15 cellular contexts compared by ENCODE assay signal in genomic region chr7:94556028-94556427, GRCh38. TPM values are rescaled to one million over a fixed set of nuclear protein-coding genes. Genes with fewer than 3 reads are reported as not detected.
DNase-seq lines count a peak whose midpoint lies in the region; ATAC-seq, FAIRE-seq and TF ChIP-seq lines count a peak whose summit lies in the region.
"Had no signal": no experiment of that assay in that cellular context is flagged by ENCODE, and none has a peak within 500 bp of the region (broad histone marks: within the 10 kb centered on the region; RNA-seq: fewer than 3 reads in every experiment).

No MANE protein-coding gene starts in this region.

- peaks cover 0 to 9% (median 0%) of the 10 kb centered on the region in 3 donors for H3K36me3 ChIP-seq in pancreas

- DNase-seq in memory B cell (ENCODE audit: low spot score in 2 of 2) (peak in 1 of 2 donors; percentile 21), NCI-H2029 treated with DMSO at 0.1 percent for 48 hours (lab: John Stamatoyannopoulos, UW) (no peak), NCI-H1417 (lab: John Stamatoyannopoulos, UW) (no peak), pancreas (no peak)
- no peak for DNase-seq in activated T-helper 2 cell treated with anti-CD3 and anti-CD28 coated beads, Interferon-gamma antibody, Interleukin-2, Interleukin-4, amounts not matched to agents 10 μg/mL and 5 μg/mL and 100 μg/mL, durations not matched to agents 14 hours and 24 hours and 36 hours (ENCODE audit: low spot score)
- DNase-seq: CD4-positive, alpha-beta T cell; NCI-H446 treated with DMSO at 0.1 percent for 48 hours had no signal

- H3K27ac Mint-ChIP-seq in memory B cell = peak overlapping the region; percentile 68
- no peak overlapping the region for H3K27ac Mint-ChIP-seq in activated T-helper 2 cell treated with anti-CD3 and anti-CD28 coated beads, Interferon-gamma antibody, Interleukin-2, Interleukin-4, amounts not matched to agents 10 μg/mL and 5 μg/mL and 100 μg/mL, durations not matched to agents 14 hours and 24 hours and 36 hours
- H3K27ac Mint-ChIP-seq: activated naive CD4-positive, alpha-beta T cell treated with anti-CD3 and anti-CD28 coated beads, Interleukin-2, amount 50 U/mL, for 24 hours; CD4-positive, alpha-beta T cell; T-helper 2 cell treated with Interferon-gamma antibody and Interleukin-4, amounts not matched to agents 5 μg/mL and 100 μg/mL, for 36 hours; type B pancreatic cell had no signal

- peak overlapping the region; percentile 57 for H3K4me3 Mint-ChIP-seq in memory B cell
- no peak overlapping the region for H3K4me3 Mint-ChIP-seq in activated T-helper 2 cell treated with anti-CD3 and anti-CD28 coated beads, Interferon-gamma antibody, Interleukin-2, Interleukin-4, amounts not matched to agents 10 μg/mL and 5 μg/mL and 100 μg/mL, durations not matched to agents 14 hours and 24 hours and 36 hours (ENCODE audit: low read depth)
- H3K4me3 Mint-ChIP-seq: activated naive CD4-positive, alpha-beta T cell treated with anti-CD3 and anti-CD28 coated beads, Interleukin-2, amount 50 U/mL, for 24 hours; CD4-positive, alpha-beta T cell; T-helper 2 cell treated with Interferon-gamma antibody and Interleukin-4, amounts not matched to agents 5 μg/mL and 100 μg/mL, for 36 hours; type B pancreatic cell had no signal

- no peak overlapping the region for H3K4me3 ChIP-seq in pancreas
- H3K4me3 ChIP-seq: hepatocyte had no signal

- H3K27me3 Mint-ChIP-seq in memory B cell = no peaks in the 10 kb centered on the region
- no peaks in the 10 kb centered on the region for H3K27me3 Mint-ChIP-seq in activated T-helper 2 cell treated with anti-CD3 and anti-CD28 coated beads, Interferon-gamma antibody, Interleukin-2, Interleukin-4, amounts not matched to agents 10 μg/mL and 5 μg/mL and 100 μg/mL, durations not matched to agents 14 hours and 24 hours and 36 hours (ENCODE audit: low read depth)
- H3K27me3 Mint-ChIP-seq: activated naive CD4-positive, alpha-beta T cell treated with anti-CD3 and anti-CD28 coated beads, Interleukin-2, amount 50 U/mL, for 24 hours; CD4-positive, alpha-beta T cell; type B pancreatic cell had no signal

- ATAC-seq in GM18867 (IDR thresholded peaks at IDR 0.05; ENCODE audit: unreplicated experiment) = peak; percentile 65
- peak; percentile 75 for ATAC-seq in GM21619 (IDR thresholded peaks at IDR 0.05; ENCODE audit: unreplicated experiment)
- ATAC-seq in HG03196 (IDR thresholded peaks at IDR 0.05; ENCODE audit: unreplicated experiment) = peak; percentile 60
- peak; percentile 98 for ATAC-seq in memory B cell (ENCODE audit: low read depth)
- ATAC-seq in pancreas = no peak

- no peaks in the 10 kb centered on the region for H3K4me1 ChIP-seq in pancreas

- H3K36me3 Mint-ChIP-seq in memory B cell = peaks cover 12% of the 10 kb centered on the region
- peaks cover 22% of the 10 kb centered on the region for H3K36me3 Mint-ChIP-seq in activated T-helper 2 cell treated with anti-CD3 and anti-CD28 coated beads, Interferon-gamma antibody, Interleukin-2, Interleukin-4, amounts not matched to agents 10 μg/mL and 5 μg/mL and 100 μg/mL, durations not matched to agents 14 hours and 24 hours and 36 hours (ENCODE audit: low read depth)

- no peaks in the 10 kb centered on the region for H3K9me3 Mint-ChIP-seq in memory B cell
- H3K9me3 Mint-ChIP-seq in activated T-helper 2 cell treated with anti-CD3 and anti-CD28 coated beads, Interferon-gamma antibody, Interleukin-2, Interleukin-4, amounts not matched to agents 10 μg/mL and 5 μg/mL and 100 μg/mL, durations not matched to agents 14 hours and 24 hours and 36 hours = no peaks in the 10 kb centered on the region
- H3K9me3 Mint-ChIP-seq: activated naive CD4-positive, alpha-beta T cell treated with anti-CD3 and anti-CD28 coated beads, Interleukin-2, amount 50 U/mL, for 24 hours; CD4-positive, alpha-beta T cell; T-helper 2 cell treated with Interferon-gamma antibody and Interleukin-4, amounts not matched to agents 5 μg/mL and 100 μg/mL, for 36 hours; type B pancreatic cell had no signal

- WGBS in pancreas, 2 donors = 84 to 97% methylated on average over 2 of the region's 2 CpGs

- no peaks in the 10 kb centered on the region for H3K9me3 ChIP-seq in pancreas

- intact Hi-C loops in activated T-helper 2 cell treated with anti-CD3 and anti-CD28 coated beads, Interferon-gamma antibody, Interleukin-2, Interleukin-4, amounts not matched to agents 10 μg/mL and 5 μg/mL and 100 μg/mL, durations not matched to agents 14 hours and 24 hours and 36 hours (cut with micrococcal nuclease) = no loop called here
- intact Hi-C loops in pancreas (cut with DNase I) = no loop called here

- TF ChIP-seq CTCF in pancreas (IDR thresholded peaks at IDR 0.05) = no peak

- H3K27ac ChIP-seq in pancreas = no peak overlapping the region
- H3K27ac ChIP-seq: epithelial cell of prostate, hepatocyte had no signal

- H3K4me1 Mint-ChIP-seq in memory B cell = peaks cover 13% of the 10 kb centered on the region
- H3K4me1 Mint-ChIP-seq in activated T-helper 2 cell treated with anti-CD3 and anti-CD28 coated beads, Interferon-gamma antibody, Interleukin-2, Interleukin-4, amounts not matched to agents 10 μg/mL and 5 μg/mL and 100 μg/mL, durations not matched to agents 14 hours and 24 hours and 36 hours (ENCODE audit: low read depth) = no peaks in the 10 kb centered on the region
- H3K4me1 Mint-ChIP-seq: activated naive CD4-positive, alpha-beta T cell treated with anti-CD3 and anti-CD28 coated beads, Interleukin-2, amount 50 U/mL, for 24 hours had no signal

- no peak for FAIRE-seq in pancreas (lab: Jason Lieb, UNC)

- H3K27me3 ChIP-seq in pancreas = no peaks in the 10 kb centered on the region
- H3K27me3 ChIP-seq: hepatocyte had no signal

RNA-seq across cellular contexts. Expression of gene CASD1, which starts 46.4 kb away (rescaled TPM):
- total RNA-seq in activated T-helper 2 cell treated with anti-CD3 and anti-CD28 coated beads, Interferon-gamma antibody, Interleukin-2, Interleukin-4, amounts not matched to agents 10 μg/mL and 5 μg/mL and 100 μg/mL, durations not matched to agents 14 hours and 24 hours and 36 hours = 17.7 and 21.3 TPM in 2 replicates
- total RNA-seq in pancreas = 10 to 100 TPM in 4 of 6 donors, 1 to 10 TPM in 2; 7.2 to 12.8 (median 10.6) TPM
- 10 to 100 TPM in 1 of 2 donors, 1 to 10 TPM in 1; 9.5 to 19.4 TPM for polyA plus RNA-seq in pancreas

Comparison
In these comparisons a context has a peak if more than half of its experiments do, and no peak if none do; other contexts are left out.
1. ATAC-seq: peak in GM18867 (single experiment), GM21619 (single experiment), HG03196 (single experiment) and memory B cell (single experiment); none in pancreas (0 of 4).